18 cellular contexts compared by ENCODE assay signal in genomic region chr11:67376873-67377808, GRCh38. TPM values are rescaled to one million over a fixed set of nuclear protein-coding genes. Genes with fewer than 3 reads are reported as not detected.
DNase-seq lines count a peak whose midpoint lies in the region; ATAC-seq and TF ChIP-seq lines count a peak whose summit lies in the region.
"Had no signal": no experiment of that assay in that cellular context is flagged by ENCODE, and none has a peak within 500 bp of the region (broad histone marks: within the 10 kb centered on the region; RNA-seq: fewer than 3 reads in every experiment).

No MANE protein-coding gene starts in this region.

- no peaks in the 10 kb centered on the region for H3K9me3 ChIP-seq in CD8-positive, alpha-beta memory T cell (ENCODE audit: low read length)
- no peaks in the 10 kb centered on the region for H3K9me3 ChIP-seq in Panc1 (ENCODE audit: control insufficient read depth, insufficient read depth, low read depth, low read length)
- H3K9me3 ChIP-seq in psoas muscle, result no peaks in the 10 kb centered on the region

- H3K4me1 ChIP-seq in CD8-positive, alpha-beta memory T cell (ENCODE audit: insufficient read depth, low read length), result peaks cover 20% of the 10 kb centered on the region
- H3K4me1 ChIP-seq in Panc1 (ENCODE audit: control insufficient read depth, insufficient read depth, low read length) (peaks cover 71% of the 10 kb centered on the region), psoas muscle (peaks cover 13% of the 10 kb centered on the region)

- intact Hi-C loops in Panc1 (cut with micrococcal nuclease; ENCODE audit: unreplicated experiment) (no loop called here), psoas muscle (cut with DNase I) (no loop called here)

- peaks cover 0 to 2% (median 0%) of the 10 kb centered on the region in 3 donors for H3K36me3 Mint-ChIP-seq in CD8-positive, alpha-beta memory T cell
- peaks cover 18% of the 10 kb centered on the region for H3K36me3 Mint-ChIP-seq in stimulated activated effector memory CD8-positive, alpha-beta T cell treated with anti-CD3 and anti-CD28 coated beads, Interleukin-12 subunit alpha, Interleukin-12 subunit beta, amount 100 ng/mL, for 72 hours

- peaks cover 3% of the 10 kb centered on the region for H3K27me3 ChIP-seq in CD8-positive, alpha-beta memory T cell (ENCODE audit: insufficient read depth, low read length, poor library complexity, severe bottlenecking)
- H3K27me3 ChIP-seq in Panc1 (ENCODE audit: control insufficient read depth, insufficient read depth, low read length) (no peaks in the 10 kb centered on the region), psoas muscle (ENCODE audit: insufficient read depth in 3 of 3, low read length in 2 of 3) (peaks cover 0 to 30% (median 6%) of the 10 kb centered on the region in 3 donors)
- H3K27me3 ChIP-seq: SJSA1 had no signal

- POLR2A ChIA-PET in CD8-positive, alpha-beta memory T cell (lab: Charles Lee), result interaction anchor here (0.6 to 4.3 kb wide), 6 partner anchors 13 to 76 kb away, joined by 3 to 51 read pairs (median 5); partner anchors contain the start of gene POLD4
- POLR2A ChIA-PET in Panc1 (lab: Charles Lee), result interaction anchor here (1.0 kb wide), 1 partner anchor 24 kb away, joined by 4 read pairs; the partner anchor contains the start of gene PPP1CA

- peak overlapping the region in 7 of 8 donors; percentile 29 to 86 (median 70) for H3K27ac Mint-ChIP-seq in CD8-positive, alpha-beta memory T cell
- H3K27ac Mint-ChIP-seq in stimulated activated effector memory CD8-positive, alpha-beta T cell treated with anti-CD3 and anti-CD28 coated beads, Interleukin-12 subunit alpha, Interleukin-12 subunit beta, amount 100 ng/mL, for 72 hours, result no peak overlapping the region

- H3K9me3 Mint-ChIP-seq in CD8-positive, alpha-beta memory T cell, result peaks cover 0 to 2% (median 0%) of the 10 kb centered on the region in 5 donors
- H3K9me3 Mint-ChIP-seq in stimulated activated effector memory CD8-positive, alpha-beta T cell treated with anti-CD3 and anti-CD28 coated beads, Interleukin-12 subunit alpha, Interleukin-12 subunit beta, amount 100 ng/mL, for 72 hours, result no peaks in the 10 kb centered on the region

- H3K27me3 Mint-ChIP-seq in CD8-positive, alpha-beta memory T cell, result peaks cover 0 to 2% of the 10 kb centered on the region in 2 donors

- H3K27ac ChIP-seq in 22Rv1 (0 out of 2 replicates have a peak overlapping the region, but pooled peaks have one; percentile 10), Panc1 (ENCODE audit: low read length) (peak overlapping the region; percentile 80), psoas muscle (no peak overlapping the region)
- no peak overlapping the region for H3K27ac ChIP-seq in CD8-positive, alpha-beta memory T cell (ENCODE audit: low read depth, low read length)
- H3K27ac ChIP-seq: SJSA1 had no signal

- no TSS peak for BruUV-seq in Panc1 (replicated peaks; lab: Mats Ljungman, UMichigan)

- DNase-seq in CD8-positive, alpha-beta memory T cell, result no peak
- DNase-seq in Panc1 (ENCODE audit: low read depth, low spot score) (no peak), kidney tubule cell (ENCODE audit: low spot score) (peak; percentile 85), anterior cingulate cortex (lab: John Stamatoyannopoulos, UW) (no peak), psoas muscle (no peak)
- DNase-seq in stimulated activated effector memory CD8-positive, alpha-beta T cell treated with anti-CD3 and anti-CD28 coated beads, Interleukin-12 subunit alpha, Interleukin-12 subunit beta, amount 100 ng/mL, for 72 hours (ENCODE audit: low spot score in 2 of 2), result no peak
- DNase-seq: activated effector memory CD4-positive, alpha-beta T cell treated with Interleukin-2 at 50 U/mL for 16 hours; GF-D8; hippocampal formation; NCI-H2227 treated with DMSO at 0.1 percent for 48 hours; nucleus accumbens; right cardiac atrium; T-helper 9 cell had no signal

- 83 to 84% (median 84%) methylated on average over 6 of the region's 6 CpGs for WGBS in psoas muscle, 3 donors

- peak overlapping the region in 1 of 7 donors; percentile 56 for H3K4me3 Mint-ChIP-seq in CD8-positive, alpha-beta memory T cell
- H3K4me3 Mint-ChIP-seq in stimulated activated effector memory CD8-positive, alpha-beta T cell treated with anti-CD3 and anti-CD28 coated beads, Interleukin-12 subunit alpha, Interleukin-12 subunit beta, amount 100 ng/mL, for 72 hours, result no peak overlapping the region

- no peaks in the 10 kb centered on the region for H3K36me3 ChIP-seq in CD8-positive, alpha-beta memory T cell (ENCODE audit: insufficient read depth, low read length)
- H3K36me3 ChIP-seq in Panc1 (ENCODE audit: control insufficient read depth, insufficient read depth, low read length) (no peaks in the 10 kb centered on the region; the same call in 1 of the 2 replicates), psoas muscle (ENCODE audit: insufficient read depth in 1 of 2, low read depth in 1 of 2) (no peaks in the 10 kb centered on the region)

- no peak for ATAC-seq in Panc1
- ATAC-seq in psoas muscle, result no peak
- ATAC-seq in stimulated activated effector memory CD8-positive, alpha-beta T cell treated with anti-CD3 and anti-CD28 coated beads, Interleukin-12 subunit alpha, Interleukin-12 subunit beta, amount 100 ng/mL, for 72 hours, result no peak
- no peak for ATAC-seq in HG03565 (IDR thresholded peaks at IDR 0.05; ENCODE audit: unreplicated experiment)
- ATAC-seq: right cardiac atrium had no signal

- peaks cover 16 to 49% (median 19%) of the 10 kb centered on the region in 3 donors for H3K4me1 Mint-ChIP-seq in CD8-positive, alpha-beta memory T cell
- H3K4me1 Mint-ChIP-seq in stimulated activated effector memory CD8-positive, alpha-beta T cell treated with anti-CD3 and anti-CD28 coated beads, Interleukin-12 subunit alpha, Interleukin-12 subunit beta, amount 100 ng/mL, for 72 hours, result peaks cover 43% of the 10 kb centered on the region

- no peak for TF ChIP-seq CTCF in 22Rv1 (IDR thresholded peaks at IDR 0.05)
- TF ChIP-seq CTCF in Panc1 (IDR thresholded peaks at IDR 0.05), result no peak
- TF ChIP-seq CTCF in psoas muscle (IDR thresholded peaks at IDR 0.05), result no peak

- in situ Hi-C loops in Panc1 (cut with HindIII; ENCODE audit: low pct_unique_long_range_greater_than_20kb, low sequenced_read_pairs), result no loop called here

- H3K4me3 ChIP-seq in CD8-positive, alpha-beta memory T cell (ENCODE audit: low read length), result no peak overlapping the region
- H3K4me3 ChIP-seq in Panc1 (ENCODE audit: low read depth in 2 of 2, low read length in 2 of 2), result no peak overlapping the region
- H3K4me3 ChIP-seq in psoas muscle, result no peak overlapping the region
- H3K4me3 ChIP-seq: SJSA1 had no signal

- CTCF ChIA-PET in CD8-positive, alpha-beta memory T cell (lab: Charles Lee), result interaction anchor here (0.8 to 25.1 kb wide), 7 partner anchors 7 to 115 kb away, joined by 3 to 860 read pairs (median 4); partner anchors contain the start of gene POLD4
- CTCF ChIA-PET in Panc1 (lab: Charles Lee), result interaction anchor here (0.5 to 7.7 kb wide), 2 partner anchors 23 to 168 kb away, joined by 4 to 207 read pairs; partner anchors contain the start of gene POLD4

RNA-seq across cellular contexts. Expression of gene CLCF1, which starts 3.7 kb away (rescaled TPM):
- 1 to 10 TPM; 3.5 to 4.2 TPM for total RNA-seq in CD8-positive, alpha-beta memory T cell
- polyA plus RNA-seq in CD8-positive, alpha-beta memory T cell, result 4.6 TPM
- 9.3 TPM for total RNA-seq in Panc1 (2021; ENCODE audit: unreplicated experiment)
- 9.0 TPM for polyA plus RNA-seq in Panc1 (2012; ENCODE audit: insufficient read length)
- total RNA-seq in psoas muscle, result 1 to 10 TPM in 1 of 4 donors, under 1 TPM in 3; 0.44 to 1.5 (median 0.82) TPM
- polyA plus RNA-seq in psoas muscle, result 1 to 10 TPM in 1 of 3 donors, under 1 TPM in 2; 0.47 to 6.5 (median 0.62) TPM

RNA-seq across cellular contexts. Expression of gene RAD9A, which starts 14.6 kb away (rescaled TPM):
- 10 to 100 TPM; 36.8 to 38.8 TPM for total RNA-seq in CD8-positive, alpha-beta memory T cell
- 9.4 TPM for polyA plus RNA-seq in CD8-positive, alpha-beta memory T cell
- 33.1 TPM for total RNA-seq in Panc1 (2021; ENCODE audit: unreplicated experiment)
- 24.4 TPM for polyA plus RNA-seq in Panc1 (2012; ENCODE audit: insufficient read length)
- 1 to 10 TPM; 1.8 to 6.7 (median 5.8) TPM for total RNA-seq in psoas muscle
- 10 to 100 TPM in 2 of 3 donors, 1 to 10 TPM in 1; 7.1 to 12.3 (median 10.1) TPM for polyA plus RNA-seq in psoas muscle

RNA-seq across cellular contexts. Expression of gene POLD4, which starts 23.8 kb away (rescaled TPM):
- total RNA-seq in CD8-positive, alpha-beta memory T cell, result 10 to 100 TPM; 32.3 to 37.8 TPM
- 91.2 TPM for polyA plus RNA-seq in CD8-positive, alpha-beta memory T cell
- total RNA-seq in Panc1 (2021; ENCODE audit: unreplicated experiment) (78.7 TPM), psoas muscle (10 to 100 TPM; 31.8 to 89.8 (median 56.1) TPM)
- 119 TPM for polyA plus RNA-seq in Panc1 (2012; ENCODE audit: insufficient read length)
- polyA plus RNA-seq in psoas muscle, result 10 to 100 TPM; 72.6 to 74.9 (median 73.3) TPM

RNA-seq across cellular contexts. Expression of gene PPP1CA, which starts 24.5 kb away (rescaled TPM):
- total RNA-seq in CD8-positive, alpha-beta memory T cell, result 100 to 1,000 TPM; 338 to 357 TPM
- polyA plus RNA-seq in CD8-positive, alpha-beta memory T cell, result 564 TPM
- total RNA-seq in Panc1 (2021; ENCODE audit: unreplicated experiment), result 361 TPM
- 412 TPM for polyA plus RNA-seq in Panc1 (2012; ENCODE audit: insufficient read length)
- total RNA-seq in psoas muscle, result 100 to 1,000 TPM in 1 of 4 donors, 10 to 100 TPM in 3; 72.6 to 113 (median 86.6) TPM
- 100 to 1,000 TPM; 108 to 191 (median 147) TPM for polyA plus RNA-seq in psoas muscle

RNA-seq across cellular contexts. Expression of gene TBC1D10C, which starts 26.7 kb away (rescaled TPM):
- total RNA-seq in CD8-positive, alpha-beta memory T cell, result 100 to 1,000 TPM; 102 to 105 TPM
- 331 TPM for polyA plus RNA-seq in CD8-positive, alpha-beta memory T cell
- total RNA-seq in Panc1 (2021; ENCODE audit: unreplicated experiment), result 0.33 TPM
- 0.68 TPM for polyA plus RNA-seq in Panc1 (2012; ENCODE audit: insufficient read length)
- 1 to 10 TPM in 3 of 4 donors, under 1 TPM in 1; 0.65 to 1.6 (median 1.2) TPM for total RNA-seq in psoas muscle
- under 1 TPM; 0.25 to 0.52 (median 0.34) TPM for polyA plus RNA-seq in psoas muscle
- total RNA-seq: chondrocyte, LHCN-M2, SJSA1 had no signal

Comparison
In these comparisons a context has a peak if more than half of its experiments do, and no peak if none do; other contexts are left out.
1. H3K27ac ChIP-seq: peak in 22Rv1 (single experiment) and Panc1 (single experiment); none in CD8-positive, alpha-beta memory T cell (single experiment) and psoas muscle (single experiment).